ENCODE assay signal across 18 cellular contexts in the genomic region with DNA sequence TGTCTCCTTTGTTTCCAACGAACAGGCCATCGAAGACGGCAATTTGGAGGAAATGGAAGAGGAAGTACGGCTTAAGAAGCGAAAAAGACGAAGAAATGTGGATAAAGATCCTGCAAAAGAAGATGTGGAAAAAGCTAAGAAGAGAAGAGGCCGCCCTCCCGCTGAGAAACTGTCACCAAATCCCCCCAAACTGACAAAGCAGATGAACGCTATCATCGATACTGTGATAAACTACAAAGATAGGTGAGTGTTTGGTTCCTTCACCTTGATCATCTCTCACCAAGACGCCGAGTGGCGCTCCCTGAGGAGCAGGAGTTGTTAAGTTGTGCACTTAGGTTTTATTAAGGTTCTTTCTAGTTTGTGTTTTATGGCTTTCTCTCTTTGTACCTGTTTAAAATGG.
DNase-seq lines count a peak whose midpoint lies in the region; ATAC-seq, FAIRE-seq and TF ChIP-seq lines count a peak whose summit lies in the region.
"Had no signal": no experiment of that assay in that cellular context is flagged by ENCODE, and none has a peak within 500 bp of the region (broad histone marks: within the 10 kb centered on the region; RNA-seq: fewer than 3 reads in every experiment).

No MANE protein-coding gene starts in this region.

- H3K27me3 ChIP-seq in GM23338 (ENCODE audit: insufficient read depth) (no peaks in the 10 kb centered on the region), H1 (replicated peaks in 1 of 4; ENCODE audit: control insufficient read depth in 3 of 4, extremely low read depth in 1 of 4, insufficient read depth in 3 of 4, low read length in 3 of 4) (no peaks in the 10 kb centered on the region)

- no peak for TF ChIP-seq POLR2A in H1 (IDR thresholded peaks at IDR 0.05; ENCODE audit: control extremely low read depth in 1 of 2, low read depth in 2 of 2, low read length in 2 of 2)

- no peaks in the 10 kb centered on the region for H3K23me2 ChIP-seq in H1 (ENCODE audit: low read depth, low read length)

- H3K79me2 ChIP-seq in GM23338 (replicated peaks; ENCODE audit: insufficient read depth) (no peaks in the 10 kb centered on the region), H1 (ENCODE audit: control insufficient read depth in 1 of 2, insufficient read depth in 2 of 2, low read length in 2 of 2) (no peaks in the 10 kb centered on the region)

- FAIRE-seq in H1 (lab: Jason Lieb, UNC) = peak; percentile 7
- FAIRE-seq: GM12878 had no signal

- H3K9ac ChIP-seq in H1 (replicated peaks in 1 of 4; ENCODE audit: extremely low read depth in 1 of 4, low read depth in 3 of 4, low read length in 3 of 4) = no peak overlapping the region

- no peaks in the 10 kb centered on the region for H3K36me3 ChIP-seq in GM23338 (ENCODE audit: insufficient read depth)
- no peaks in the 10 kb centered on the region for H3K36me3 ChIP-seq in H1 (ENCODE audit: control insufficient read depth in 2 of 4, insufficient read depth in 4 of 4, low read length in 3 of 4)

- H3K9me2 ChIP-seq in GM23338 (ENCODE audit: insufficient read depth) = no peaks in the 10 kb centered on the region

- H3K14ac ChIP-seq in H1 (ENCODE audit: insufficient read length) = no peak overlapping the region

- H4K8ac ChIP-seq in H1 (ENCODE audit: extremely low read depth, insufficient read depth, low read length) = no peak overlapping the region

- peak overlapping the region; percentile 43 for H3K27ac Mint-ChIP-seq in activated naive CD8-positive, alpha-beta T cell
- H3K27ac Mint-ChIP-seq in activated naive CD8-positive, alpha-beta T cell treated with anti-CD3 and anti-CD28 coated beads, Interleukin-2, amount 50 U/mL, for 24 hours = no peak overlapping the region
- H3K27ac Mint-ChIP-seq in GM23338 (peak overlapping the region; percentile 95), nephron progenitor cell (peak overlapping the region; percentile 73)

- peaks cover 17% of the 10 kb centered on the region for H3K36me3 Mint-ChIP-seq in activated naive CD8-positive, alpha-beta T cell
- H3K36me3 Mint-ChIP-seq in activated naive CD8-positive, alpha-beta T cell treated with anti-CD3 and anti-CD28 coated beads, Interleukin-2, amount 50 U/mL, for 24 hours (ENCODE audit: low read depth) = peaks cover 23% of the 10 kb centered on the region
- H3K36me3 Mint-ChIP-seq in GM23338 (ENCODE audit: low read depth) (no peaks in the 10 kb centered on the region), nephron progenitor cell (ENCODE audit: low read depth) (peaks cover 6% of the 10 kb centered on the region)

- H3K23ac ChIP-seq in H1 (ENCODE audit: insufficient read length) = no peak overlapping the region

- H2BK20ac ChIP-seq in H1 (ENCODE audit: low read length) = no peak overlapping the region

- H3K4ac ChIP-seq in H1 (replicated peaks; ENCODE audit: insufficient read length, low read depth, low read length) = no peak overlapping the region

- peaks cover 56% of the 10 kb centered on the region for H3K4me1 Mint-ChIP-seq in activated naive CD8-positive, alpha-beta T cell (ENCODE audit: low read depth)
- H3K4me1 Mint-ChIP-seq in activated naive CD8-positive, alpha-beta T cell treated with anti-CD3 and anti-CD28 coated beads, Interleukin-2, amount 50 U/mL, for 24 hours = peaks cover 45% of the 10 kb centered on the region
- H3K4me1 Mint-ChIP-seq in GM23338 (peaks cover 55% of the 10 kb centered on the region), nephron progenitor cell (peaks cover 62% of the 10 kb centered on the region)

- peak overlapping the region; percentile 18; the same call in 1 of the 2 replicates for H2BK12ac ChIP-seq in H1 (ENCODE audit: low read depth, low read length)

- H4K20me1 ChIP-seq in GM23338 (replicated peaks; ENCODE audit: insufficient read depth) (no peaks in the 10 kb centered on the region), H1 (replicated peaks in 1 of 2; ENCODE audit: control insufficient read depth in 1 of 2, insufficient read depth in 2 of 2, low read length in 2 of 2) (no peaks in the 10 kb centered on the region)

- H2AFZ ChIP-seq in GM23338 (no peak overlapping the region), H1 (ENCODE audit: low read length) (0 out of 2 replicates have a peak overlapping the region, but pooled peaks have one; percentile 45)

- no peaks in the 10 kb centered on the region for H3K9me3 Mint-ChIP-seq in activated naive CD8-positive, alpha-beta T cell (ENCODE audit: low read depth)
- no peaks in the 10 kb centered on the region for H3K9me3 Mint-ChIP-seq in activated naive CD8-positive, alpha-beta T cell treated with anti-CD3 and anti-CD28 coated beads, Interleukin-2, amount 50 U/mL, for 24 hours
- H3K9me3 Mint-ChIP-seq in GM23338 (no peaks in the 10 kb centered on the region), nephron progenitor cell (no peaks in the 10 kb centered on the region)

- no peak overlapping the region for H2BK15ac ChIP-seq in H1 (ENCODE audit: low read length)

- H3K4me1 ChIP-seq in GM23338 (ENCODE audit: insufficient read depth) (peaks cover 32% of the 10 kb centered on the region), H1 (replicated peaks in 1 of 4; ENCODE audit: control insufficient read depth in 3 of 4, insufficient read depth in 4 of 4, low read length in 3 of 4) (peaks cover 2 to 20% (median 16%) of the 10 kb centered on the region in 4 experiments)

- H3K4me3 Mint-ChIP-seq in activated naive CD8-positive, alpha-beta T cell = no peak overlapping the region
- no peak overlapping the region for H3K4me3 Mint-ChIP-seq in activated naive CD8-positive, alpha-beta T cell treated with anti-CD3 and anti-CD28 coated beads, Interleukin-2, amount 50 U/mL, for 24 hours
- no peak overlapping the region for H3K4me3 Mint-ChIP-seq in GM23338
- no peak overlapping the region for H3K4me3 Mint-ChIP-seq in nephron progenitor cell

- peak overlapping the region; percentile 69 for H4K91ac ChIP-seq in H1 (replicated peaks; ENCODE audit: insufficient read length, low read length)

- H3F3A ChIP-seq in GM23338 (replicated peaks; ENCODE audit: low read depth) = peaks cover 6% of the 10 kb centered on the region; the same call in 1 of the 2 replicates

- peak overlapping the region; percentile 76 for H2BK120ac ChIP-seq in H1 (replicated peaks; ENCODE audit: low read depth, low read length)

- no peak for TF ChIP-seq CTCF in GM23338 (conservative IDR thresholded peaks at IDR 0.05; ENCODE audit: low read depth in 2 of 2)
- TF ChIP-seq CTCF in H1 (IDR thresholded peaks at IDR 0.05; ENCODE audit: control extremely low read depth in 1 of 3, insufficient read depth in 1 of 3, low read depth in 1 of 3, low read length in 3 of 3) = no peak
- no peak for TF ChIP-seq CTCF in nephron progenitor cell (IDR thresholded peaks at IDR 0.05)

- no peak for TF ChIP-seq EP300 in H1 (IDR thresholded peaks at IDR 0.05; ENCODE audit: borderline replicate concordance in 1 of 2, low read depth in 2 of 2, low read length in 2 of 2)

- no peak for ATAC-seq in activated naive CD8-positive, alpha-beta T cell treated with anti-CD3 and anti-CD28 coated beads, Interleukin-2, amount 50 U/mL, for 24 hours
- ATAC-seq in GM23338 = no peak
- no peak for ATAC-seq in HG02678 (IDR thresholded peaks at IDR 0.05; ENCODE audit: unreplicated experiment)
- ATAC-seq: GM12878, Panc1, SK-N-SH treated with all-trans-retinoic acid at 6 μM for 48 hours had no signal

- H2BK5ac ChIP-seq in H1 (ENCODE audit: low read depth, low read length) = peak overlapping the region; percentile 83; the same call in 1 of the 2 replicates

- WGBS in H1 (ENCODE audit: extremely low coverage in 1 of 2, insufficient coverage in 1 of 2, insufficient read length in 1 of 2, insufficient replicate concordance in 2 of 2, low coverage in 1 of 2, low lambda C conversion rate in 2 of 2, missing lambda C conversion rate in 1 of 2), 2 experiments = 87 to 100% methylated on average over 3 to 13 of the region's 13 CpGs

- H3K4me2 ChIP-seq in GM23338 (no peak overlapping the region), H1 (ENCODE audit: insufficient read depth in 1 of 2, low read depth in 2 of 2, low read length in 2 of 2) (no peak overlapping the region)

- no peaks in the 10 kb centered on the region for H3K9me3 ChIP-seq in H1 (ENCODE audit: insufficient read depth in 2 of 2, low read depth in 1 of 2, low read length in 1 of 2)

- CTCF ChIA-PET in H1 (lab: Charles Lee; ENCODE audit: partially characterized antibody) = interaction anchor here (0.9 to 1.2 kb wide), 3 partner anchors 17 to 39 kb away, joined by 3 to 4 read pairs (median 3); no protein-coding TSS in a partner anchor

- no peak overlapping the region for H3K56ac ChIP-seq in H1 (replicated peaks; ENCODE audit: insufficient read length, low read depth, low read length)

- no peaks in the 10 kb centered on the region for H3K79me1 ChIP-seq in H1 (ENCODE audit: low read depth, low read length)

- H3K27ac ChIP-seq in GM23338 (ENCODE audit: low read depth) (peak overlapping the region; percentile 99), H1 (ENCODE audit: low read depth, low read length) (no peak overlapping the region)

- no peak overlapping the region; the same call in 1 of the 2 replicates for H2AK5ac ChIP-seq in H1 (ENCODE audit: low read depth, low read length)

- no peak for DNase-seq in activated naive CD8-positive, alpha-beta T cell treated with anti-CD3 and anti-CD28 coated beads, Interleukin-2, amount 50 U/mL, for 24 hours
- no peak for DNase-seq in GM23338 (ENCODE audit: low spot score)
- DNase-seq in H1 (ENCODE audit: low read depth in 1 of 2, low spot score in 2 of 2) = no peak
- no peak for DNase-seq in nephron progenitor cell
- no peak for DNase-seq in DMS114 treated with DMSO at 0.1 percent for 48 hours (lab: John Stamatoyannopoulos, UW; ENCODE audit: unreplicated experiment)
- DNase-seq in mucosa of gallbladder (ENCODE audit: low spot score) = no peak
- DNase-seq: AML-193, COR-L47, DND-41, Karpas-422, NCI-H187, NCI-H510A treated with DMSO at 0.1 percent for 48 hours, NCI-H748 treated with DMSO at 0.1 percent for 48 hours had no signal

- no peak for TF ChIP-seq RAD21 in H1 (IDR thresholded peaks at IDR 0.05 in 1 of 2, conservative IDR thresholded peaks at IDR 0.05 in 1 of 2; ENCODE audit: low read depth in 2 of 2, low read length in 2 of 2)

- H3K4me3 ChIP-seq in GM23338 = no peak overlapping the region
- no peak overlapping the region for H3K4me3 ChIP-seq in H1 (ENCODE audit: extremely low read depth in 1 of 4, insufficient read depth in 2 of 4, low read depth in 3 of 4, low read length in 4 of 4)
- H3K4me3 ChIP-seq: GM12878 had no signal

- no peaks in the 10 kb centered on the region for H3K27me3 Mint-ChIP-seq in activated naive CD8-positive, alpha-beta T cell
- no peaks in the 10 kb centered on the region for H3K27me3 Mint-ChIP-seq in activated naive CD8-positive, alpha-beta T cell treated with anti-CD3 and anti-CD28 coated beads, Interleukin-2, amount 50 U/mL, for 24 hours
- peaks cover 4% of the 10 kb centered on the region for H3K27me3 Mint-ChIP-seq in GM23338 (ENCODE audit: insufficient read depth, low read depth, poor library complexity)
- H3K27me3 Mint-ChIP-seq in nephron progenitor cell (ENCODE audit: low read depth, poor library complexity) = peaks cover 8% of the 10 kb centered on the region

- H4K5ac ChIP-seq in H1 (ENCODE audit: insufficient read length, low read depth, low read length) = peak overlapping the region; percentile 23

- no peak overlapping the region for H3K18ac ChIP-seq in H1 (ENCODE audit: extremely low read depth, low read length)

- POLR2A ChIA-PET in H1 (lab: Charles Lee; ENCODE audit: partially characterized antibody) = no interaction called here

TF ChIP-seq in H1, 55 proteins besides CTCF, POLR2A, EP300 and RAD21 (continues in another document):
- TF ChIP-seq POLR2AphosphoS5 (IDR thresholded peaks at IDR 0.05; ENCODE audit: low read depth, low read length) = no peak
